17 cellular contexts compared by ENCODE assay signal in genomic region chr10:46077141-46077554, GRCh38. TPM values are rescaled to one million over a fixed set of nuclear protein-coding genes. Genes with fewer than 3 reads are reported as not detected.
DNase-seq lines count a peak whose midpoint lies in the region; ATAC-seq and TF ChIP-seq lines count a peak whose summit lies in the region.
"Had no signal": no experiment of that assay in that cellular context is flagged by ENCODE, and none has a peak within 500 bp of the region (broad histone marks: within the 10 kb centered on the region; RNA-seq: fewer than 3 reads in every experiment).

No MANE protein-coding gene starts in this region.

- ATAC-seq in gastroesophageal sphincter = no peak
- ATAC-seq: activated CD4-positive, CD25-positive, alpha-beta regulatory T cell treated with anti-CD3 and anti-CD28 coated beads, Interleukin-2, amount 50 U/mL, for 24 hours; activated T-cell treated with anti-CD3 and anti-CD28 coated beads, Interleukin-2, amount 50 U/mL, for 4 hours had no signal

- no peaks in the 10 kb centered on the region for H3K9me3 ChIP-seq in gastroesophageal sphincter
- H3K9me3 ChIP-seq: BLaER1, SJCRH30 had no signal

- DNase-seq in AG10803 (ENCODE audit: low read depth) = peak; percentile 49
- peak; percentile 98 for DNase-seq in GF-D8 (lab: John Stamatoyannopoulos, UW)
- DNase-seq in SIG-M5 treated with dmso at 0.1 percent for 504 hours (lab: John Stamatoyannopoulos, UW; ENCODE audit: unreplicated experiment) = peak; percentile 99
- DNase-seq in fibroblast of villous mesenchyme (ENCODE audit: low read depth) = peak; percentile 89
- DNase-seq in NCI-H128 (lab: John Stamatoyannopoulos, UW; ENCODE audit: unreplicated experiment) = no peak
- no peak for DNase-seq in DMS 273 (lab: John Stamatoyannopoulos, UW; ENCODE audit: unreplicated experiment)
- no peak for DNase-seq in coronary artery (ENCODE audit: low spot score)
- DNase-seq: activated T-cell treated with anti-CD3 and anti-CD28 coated beads, Interleukin-2, amount 50 U/mL, for 4 hours; GM23248; immature natural killer cell; SJCRH30; stimulated activated CD4-positive, alpha-beta T cell treated with anti-CD3 and anti-CD28 coated beads, Interleukin-1b, Interleukin-23, amount 100 ng/mL, for 48 hours had no signal

- H3K27ac ChIP-seq in gastroesophageal sphincter (no peak overlapping the region), coronary artery (no peak overlapping the region)
- H3K27ac ChIP-seq: BLaER1, GM23248, SJCRH30 had no signal

- H3K4me3 ChIP-seq in AG10803 (ENCODE audit: low read length) (no peak overlapping the region), fibroblast of villous mesenchyme (ENCODE audit: low read depth, low read length) (no peak overlapping the region), gastroesophageal sphincter (no peak overlapping the region), coronary artery (no peak overlapping the region)
- H3K4me3 ChIP-seq: BLaER1, GM23248, SJCRH30 had no signal

- no peaks in the 10 kb centered on the region for H3K27me3 ChIP-seq in gastroesophageal sphincter
- H3K27me3 ChIP-seq: BLaER1, SJCRH30 had no signal

- no peaks in the 10 kb centered on the region for H3K4me1 ChIP-seq in gastroesophageal sphincter
- H3K4me1 ChIP-seq: SJCRH30 had no signal

- TF ChIP-seq CTCF in AG10803 (conservative IDR thresholded peaks at IDR 0.05; ENCODE audit: low read length) (no peak), fibroblast of villous mesenchyme (IDR thresholded peaks at IDR 0.05; ENCODE audit: insufficient read depth, low read depth, low read length) (no peak), gastroesophageal sphincter (IDR thresholded peaks at IDR 0.05) (no peak), coronary artery (IDR thresholded peaks at IDR 0.05) (no peak)

- H3K36me3 ChIP-seq in gastroesophageal sphincter = no peaks in the 10 kb centered on the region
- H3K36me3 ChIP-seq: BLaER1, SJCRH30 had no signal

- TF ChIP-seq POLR2A in gastroesophageal sphincter (IDR thresholded peaks at IDR 0.05) = no peak

- no peak for TF ChIP-seq EP300 in gastroesophageal sphincter (IDR thresholded peaks at IDR 0.05)

- WGBS in gastroesophageal sphincter (ENCODE audit: low coverage in 1 of 2), 2 donors = 65 to 67% methylated on average over 3 to 4 of the region's 4 CpGs

RNA-seq across cellular contexts. Expression of gene MSMB, which starts 31.1 kb away (rescaled TPM):
- total RNA-seq in fibroblast of villous mesenchyme (not detected in 2 replicates), gastroesophageal sphincter (1 to 10 TPM in 1 of 4 donors, not detected in 3; 5.7 TPM)
- total RNA-seq: activated T-cell treated with anti-CD3 and anti-CD28 coated beads, Interleukin-2, amount 50 U/mL, for 4 hours; frontal cortex; GM23248; SJCRH30; urinary bladder had no signal

RNA-seq across cellular contexts. Expression of gene NCOA4, which starts 46.7 kb away (rescaled TPM):
- total RNA-seq in fibroblast of villous mesenchyme = 163 and 256 TPM in 2 replicates
- total RNA-seq in gastroesophageal sphincter = 100 to 1,000 TPM; 152 to 186 (median 173) TPM

Comparison
In these comparisons a context has a peak if more than half of its experiments do, and no peak if none do; other contexts are left out.
1. DNase-seq: peak in AG10803 (single experiment), GF-D8 (single experiment), SIG-M5 treated with dmso at 0.1 percent for 504 hours (single experiment) and fibroblast of villous mesenchyme (single experiment); none in NCI-H128 (single experiment), DMS 273 (single experiment) and coronary artery (single experiment).